In genomic region chr3:43290961-43291360, GRCh38 we compare ENCODE assay signal across 10 cellular contexts. TPM values are rescaled to one million over a fixed set of nuclear protein-coding genes. Genes with fewer than 3 reads are reported as not detected.
A peak's percentile ranks its signal among the peaks of the same experiment; 100 is the strongest.
DNase-seq lines count a peak whose midpoint lies in the region; ATAC-seq and TF ChIP-seq lines count a peak whose summit lies in the region.
"Had no signal": no experiment of that assay in that cellular context is flagged by ENCODE, and none has a peak within 500 bp of the region (broad histone marks: within the 10 kb centered on the region; RNA-seq: fewer than 3 reads in every experiment).

No MANE protein-coding gene starts in this region.

- H3K4me3 Mint-ChIP-seq in HFFc6 (no peak overlapping the region), T-cell (peak overlapping the region; percentile 91 to 98 (median 96)), endothelial cell (ENCODE audit: unreplicated experiment) (peak overlapping the region; percentile 99)
- H3K4me3 Mint-ChIP-seq: mesothelial cell of epicardium had no signal

- ATAC-seq in T-cell (replicated peaks in 1 of 4) (no peak), HG03097 (IDR thresholded peaks at IDR 0.05; ENCODE audit: low FRiP score, unreplicated experiment) (no peak)

- H3K27ac Mint-ChIP-seq in HFFc6 (peak overlapping the region; percentile 13), T-cell (peak overlapping the region; percentile 98), endothelial cell (ENCODE audit: unreplicated experiment) (no peak overlapping the region)
- H3K27ac Mint-ChIP-seq: mesothelial cell of epicardium had no signal

- 39 to 40% methylated on average over 5 of the region's 5 CpGs for WGBS in lower leg skin, 2 donors

- TF ChIP-seq POLR2A in lower leg skin (IDR thresholded peaks at IDR 0.05), result no peak

- H3K9me3 Mint-ChIP-seq in HFFc6, result no peaks in the 10 kb centered on the region
- H3K9me3 Mint-ChIP-seq in T-cell, result no peaks in the 10 kb centered on the region
- no peaks in the 10 kb centered on the region for H3K9me3 Mint-ChIP-seq in endothelial cell (ENCODE audit: unreplicated experiment)
- H3K9me3 Mint-ChIP-seq: mesothelial cell of epicardium had no signal

- CTCF ChIA-PET in T-cell (lab: Charles Lee), result interaction anchor here in 1 of 2 donors (0.7 to 1.3 kb wide), 3 partner anchors 30 to 129 kb away, joined by 4 to 5 read pairs (median 5); no protein-coding TSS in a partner anchor

- H3K27ac ChIP-seq in skin epidermis, result peak overlapping the region in 11 of 21 experiments; percentile 6 to 91 (median 30)

- H3K27me3 Mint-ChIP-seq in HFFc6 (ENCODE audit: insufficient read depth), result no peaks in the 10 kb centered on the region
- no peaks in the 10 kb centered on the region for H3K27me3 Mint-ChIP-seq in T-cell
- H3K27me3 Mint-ChIP-seq in endothelial cell (ENCODE audit: unreplicated experiment), result peaks cover 7% of the 10 kb centered on the region

- no peak for DNase-seq in HFFc6
- DNase-seq in T-cell, result no peak
- no peak for DNase-seq in endothelial cell (ENCODE audit: low spot score)
- DNase-seq in GM10266 (ENCODE audit: extremely low spot score), result no peak
- DNase-seq in lower leg skin (ENCODE audit: low spot score in 2 of 2), result no peak
- DNase-seq in cerebellum (ENCODE audit: low spot score), result no peak
- DNase-seq: NCI-H748 treated with DMSO at 0.1 percent for 48 hours had no signal

- TF ChIP-seq CTCF in HFFc6 (IDR thresholded peaks at IDR 0.05), result no peak
- no peak for TF ChIP-seq CTCF in endothelial cell (IDR thresholded peaks at IDR 0.05; ENCODE audit: unreplicated experiment)
- no peak for TF ChIP-seq CTCF in GM10266 (IDR thresholded peaks at IDR 0.05; ENCODE audit: control insufficient read depth, insufficient read depth, low read depth, missing control alignments)
- no peak for TF ChIP-seq CTCF in lower leg skin (IDR thresholded peaks at IDR 0.05)

- POLR2A ChIA-PET in T-cell (lab: Charles Lee), result interaction anchor here (0.5 to 1.4 kb wide), 5 partner anchors 8 to 98 kb away, joined by 3 to 7 read pairs (median 4); no protein-coding TSS in a partner anchor

- peaks cover 9% of the 10 kb centered on the region; the same call in 1 of the 2 replicates for H3K36me3 Mint-ChIP-seq in HFFc6 (ENCODE audit: low read depth)
- peaks cover 14% of the 10 kb centered on the region for H3K36me3 Mint-ChIP-seq in T-cell
- peaks cover 21% of the 10 kb centered on the region for H3K36me3 Mint-ChIP-seq in endothelial cell (ENCODE audit: low read depth, unreplicated experiment)
- H3K36me3 Mint-ChIP-seq: mesothelial cell of epicardium had no signal

- intact Hi-C loops in lower leg skin (cut with DNase I; ENCODE audit: low total_unique reads), result no loop called here

- H3K4me1 Mint-ChIP-seq in HFFc6 (ENCODE audit: low read depth), result peaks cover 67% of the 10 kb centered on the region
- peaks cover 74 to 78% (median 76%) of the 10 kb centered on the region in 3 donors for H3K4me1 Mint-ChIP-seq in T-cell
- H3K4me1 Mint-ChIP-seq in endothelial cell (ENCODE audit: unreplicated experiment), result peaks cover 64% of the 10 kb centered on the region

- no peak overlapping the region for H3K4me3 ChIP-seq in skin epidermis
- no peak overlapping the region for H3K4me3 ChIP-seq in lower leg skin (ENCODE audit: low read depth, poor library complexity, severe bottlenecking)

RNA-seq across cellular contexts. Expression of gene SNRK, which starts 4.6 kb away (rescaled TPM):
- total RNA-seq in HFFc6 (2021; fragmentation: NEBNext Ultra II Directional; extraction: Animal tissue kit (Norgen Biotek cat#: 25700)), result 10 to 100 TPM; 10.0 to 13.8 (median 11.6) TPM
- 100 to 1,000 TPM in 3 of 5 donors, 10 to 100 TPM in 2; 88.1 to 165 (median 107) TPM for total RNA-seq in T-cell
- total RNA-seq in endothelial cell (ENCODE audit: unreplicated experiment), result 139 TPM
- 100 to 1,000 TPM in 1 of 4 donors, 10 to 100 TPM in 3; 59.8 to 180 (median 79.9) TPM for total RNA-seq in lower leg skin
- 60.6 TPM for total RNA-seq in cerebellum
